Comparison of ENCODE assay signal across 36 cellular contexts in the genomic region with DNA sequence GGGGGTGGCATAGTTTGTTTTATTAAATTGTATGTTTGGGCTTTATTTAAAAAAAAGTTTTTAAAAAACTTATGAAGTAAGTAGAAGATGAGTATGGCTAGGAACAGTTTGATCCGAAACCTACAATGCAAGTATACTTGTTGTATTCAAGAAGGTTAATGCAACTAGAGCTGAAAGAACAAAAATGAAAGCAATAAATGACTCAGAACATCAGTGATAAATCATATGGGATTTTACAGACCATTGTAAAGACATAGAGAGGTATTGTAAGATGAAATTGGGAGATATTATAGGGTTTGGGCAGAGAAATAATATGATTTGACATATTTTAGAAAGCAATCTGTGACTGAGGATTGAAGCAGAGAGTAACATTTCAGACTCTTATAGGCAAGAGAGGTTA.
"Had no signal": no experiment of that assay in that cellular context is flagged by ENCODE, and none has a peak within 500 bp of the region (broad histone marks: within the 10 kb centered on the region; RNA-seq: fewer than 3 reads in every experiment).

No MANE protein-coding gene starts in this region.

- H3K4me3 Mint-ChIP-seq: activated B cell treated with CpG ODN at 0.5 μM for 24 hours; activated CD4-positive, alpha-beta memory T cell treated with anti-CD3 and anti-CD28 coated beads for 36 hours; activated CD4-positive, alpha-beta T cell treated with anti-CD3 and anti-CD28 coated beads, Interleukin-2, amount 10 ng/mL, durations not matched to agents 7 days and 5 days; activated CD8-positive, alpha-beta T cell treated with anti-CD3 and anti-CD28 coated beads for 36 hours; activated naive CD4-positive, alpha-beta T cell treated with anti-CD3 and anti-CD28 coated beads, Interleukin-2, amount 10 ng/mL, durations not matched to agents 7 days and 5 days; activated naive CD4-positive, alpha-beta T cell treated with anti-CD3 and anti-CD28 coated beads, Interleukin-2, amount 50 U/mL, for 24 hours; activated naive CD8-positive, alpha-beta T cell; activated naive CD8-positive, alpha-beta T cell treated with anti-CD3 and anti-CD28 coated beads, Interleukin-2, amount 10 ng/mL, durations not matched to agents 7 days and 5 days; activated naive CD8-positive, alpha-beta T cell treated with anti-CD3 and anti-CD28 coated beads, Interleukin-2, amount 50 U/mL, for 24 hours; brain; central memory CD8-positive, alpha-beta T cell; T-helper 1 cell treated with Interleukin-12 subunit alpha and Interleukin-12 subunit beta and Interleukin-4 antibody, amounts not matched to agents 30 μg/mL and 1 μg/mL, for 36 hours; T-helper 2 cell treated with Interferon-gamma antibody and Interleukin-4, amounts not matched to agents 5 μg/mL and 100 μg/mL, for 36 hours had no signal

- H3K4me3 ChIP-seq: ascending aorta, cardiac muscle cell, colonic mucosa had no signal

- H3K27me3 ChIP-seq: ascending aorta, cardiac muscle cell, colonic mucosa had no signal

- H3K4me1 ChIP-seq: ascending aorta, colonic mucosa had no signal

- H3K4me1 Mint-ChIP-seq: activated B cell treated with CpG ODN at 0.5 μM for 24 hours; activated CD4-positive, alpha-beta T cell treated with anti-CD3 and anti-CD28 coated beads, Interleukin-2, amount 10 ng/mL, durations not matched to agents 7 days and 5 days; activated naive CD4-positive, alpha-beta T cell treated with anti-CD3 and anti-CD28 coated beads, Interleukin-2, amount 10 ng/mL, durations not matched to agents 7 days and 5 days; activated naive CD4-positive, alpha-beta T cell treated with anti-CD3 and anti-CD28 coated beads, Interleukin-2, amount 50 U/mL, for 24 hours; activated naive CD8-positive, alpha-beta T cell treated with anti-CD3 and anti-CD28 coated beads, Interleukin-2, amount 10 ng/mL, durations not matched to agents 7 days and 5 days; activated naive CD8-positive, alpha-beta T cell treated with anti-CD3 and anti-CD28 coated beads, Interleukin-2, amount 50 U/mL, for 24 hours; brain; central memory CD8-positive, alpha-beta T cell had no signal

- ATAC-seq: activated CD8-positive, alpha-beta T cell treated with anti-CD3 and anti-CD28 coated beads for 36 hours; activated naive CD8-positive, alpha-beta T cell treated with anti-CD3 and anti-CD28 coated beads, Interleukin-2, amount 50 U/mL, for 24 hours had no signal

- H3K9me3 ChIP-seq: colonic mucosa had no signal

- H3K36me3 Mint-ChIP-seq: activated CD4-positive, alpha-beta memory T cell treated with anti-CD3 and anti-CD28 coated beads for 36 hours; activated naive CD4-positive, alpha-beta T cell treated with anti-CD3 and anti-CD28 coated beads, Interleukin-2, amount 10 ng/mL, durations not matched to agents 7 days and 5 days; activated naive CD4-positive, alpha-beta T cell treated with anti-CD3 and anti-CD28 coated beads, Interleukin-2, amount 50 U/mL, for 24 hours; activated naive CD8-positive, alpha-beta T cell treated with anti-CD3 and anti-CD28 coated beads, Interleukin-2, amount 10 ng/mL, durations not matched to agents 7 days and 5 days; brain had no signal

- H3K36me3 ChIP-seq: ascending aorta, cardiac muscle cell, colonic mucosa had no signal

- H3K9me3 Mint-ChIP-seq: activated naive CD4-positive, alpha-beta T cell treated with anti-CD3 and anti-CD28 coated beads, Interleukin-2, amount 50 U/mL, for 24 hours; T-helper 1 cell treated with Interleukin-12 subunit alpha and Interleukin-12 subunit beta and Interleukin-4 antibody, amounts not matched to agents 30 μg/mL and 1 μg/mL, for 36 hours had no signal

- H3K27ac ChIP-seq: ascending aorta, cardiac muscle cell, colonic mucosa, VCaP had no signal

- DNase-seq: activated B cell treated with CpG ODN at 0.5 μM for 24 hours; activated CD4-positive, alpha-beta memory T cell treated with anti-CD3 and anti-CD28 coated beads for 36 hours; activated CD4-positive, alpha-beta T cell treated with anti-CD3 and anti-CD28 coated beads for 48 hours; activated CD4-positive, alpha-beta T cell treated with anti-CD3 and anti-CD28 coated beads, Interleukin-2, amount 10 ng/mL, durations not matched to agents 7 days and 5 days; activated CD4-positive, alpha-beta T cell treated with anti-CD3 and anti-CD28 coated beads, Interleukin-2, amount 50 U/mL, for 4 hours; activated CD4-positive, CD25-positive, alpha-beta regulatory T cell treated with anti-CD3 and anti-CD28 coated beads, Interleukin-2, amount 50 U/mL, for 72 hours; activated CD8-positive, alpha-beta memory T cell treated with anti-CD3 and anti-CD28 coated beads, Interleukin-2, amount 50 U/mL, for 4 hours; activated CD8-positive, alpha-beta T cell treated with anti-CD3 and anti-CD28 coated beads for 36 hours; activated effector memory CD4-positive, alpha-beta T cell treated with Interleukin-2 at 50 U/mL for 16 hours; activated gamma-delta T cell; activated naive CD4-positive, alpha-beta T cell treated with anti-CD3 and anti-CD28 coated beads, Interleukin-2, amount 10 ng/mL, durations not matched to agents 7 days and 5 days; activated naive CD4-positive, alpha-beta T cell treated with Interleukin-2 at 50 U/mL for 16 hours; activated naive CD8-positive, alpha-beta T cell treated with anti-CD3 and anti-CD28 coated beads, Interleukin-2, amount 10 ng/mL, durations not matched to agents 7 days and 5 days; activated naive CD8-positive, alpha-beta T cell treated with anti-CD3 and anti-CD28 coated beads, Interleukin-2, amount 50 U/mL, for 24 hours; activated T-cell treated with anti-CD3 and anti-CD28 coated beads for 4 hours; activated T-cell treated with anti-CD3 and anti-CD28 coated beads, Interleukin-2, amount 50 U/mL, for 1 hour; activated T-cell treated with anti-CD3 and anti-CD28 coated beads, Interleukin-2, amount 50 U/mL, for 48 hours; amygdala; anterior cingulate cortex; caudate nucleus; cerebellar nuclear complex; colonic mucosa; T-helper 2 cell; T-helper 9 cell had no signal

- H3K27me3 Mint-ChIP-seq: activated B cell treated with CpG ODN at 0.5 μM for 24 hours; activated CD4-positive, alpha-beta memory T cell treated with anti-CD3 and anti-CD28 coated beads for 36 hours; activated CD4-positive, alpha-beta T cell treated with anti-CD3 and anti-CD28 coated beads, Interleukin-2, amount 10 ng/mL, durations not matched to agents 7 days and 5 days; activated CD8-positive, alpha-beta T cell treated with anti-CD3 and anti-CD28 coated beads for 36 hours; activated naive CD4-positive, alpha-beta T cell treated with anti-CD3 and anti-CD28 coated beads, Interleukin-2, amount 10 ng/mL, durations not matched to agents 7 days and 5 days; activated naive CD4-positive, alpha-beta T cell treated with anti-CD3 and anti-CD28 coated beads, Interleukin-2, amount 50 U/mL, for 24 hours; activated naive CD8-positive, alpha-beta T cell; activated naive CD8-positive, alpha-beta T cell treated with anti-CD3 and anti-CD28 coated beads, Interleukin-2, amount 10 ng/mL, durations not matched to agents 7 days and 5 days; activated naive CD8-positive, alpha-beta T cell treated with anti-CD3 and anti-CD28 coated beads, Interleukin-2, amount 50 U/mL, for 24 hours; brain; central memory CD8-positive, alpha-beta T cell had no signal

- FAIRE-seq: bronchial epithelial cell, TTC549 had no signal

- H3K27ac Mint-ChIP-seq: activated B cell treated with CpG ODN at 0.5 μM for 24 hours; activated CD4-positive, alpha-beta memory T cell treated with anti-CD3 and anti-CD28 coated beads for 36 hours; activated CD4-positive, alpha-beta T cell treated with anti-CD3 and anti-CD28 coated beads, Interleukin-2, amount 10 ng/mL, durations not matched to agents 7 days and 5 days; activated CD8-positive, alpha-beta T cell treated with anti-CD3 and anti-CD28 coated beads for 36 hours; activated naive CD4-positive, alpha-beta T cell treated with anti-CD3 and anti-CD28 coated beads, Interleukin-2, amount 10 ng/mL, durations not matched to agents 7 days and 5 days; activated naive CD4-positive, alpha-beta T cell treated with anti-CD3 and anti-CD28 coated beads, Interleukin-2, amount 50 U/mL, for 24 hours; activated naive CD8-positive, alpha-beta T cell; activated naive CD8-positive, alpha-beta T cell treated with anti-CD3 and anti-CD28 coated beads, Interleukin-2, amount 10 ng/mL, durations not matched to agents 7 days and 5 days; activated naive CD8-positive, alpha-beta T cell treated with anti-CD3 and anti-CD28 coated beads, Interleukin-2, amount 50 U/mL, for 24 hours; activated T-helper 2 cell treated with anti-CD3 and anti-CD28 coated beads, Interferon-gamma antibody, Interleukin-2, Interleukin-4, amounts not matched to agents 10 μg/mL and 5 μg/mL and 100 μg/mL, durations not matched to agents 14 hours and 24 hours and 36 hours; brain; T-helper 1 cell treated with Interleukin-12 subunit alpha and Interleukin-12 subunit beta and Interleukin-4 antibody, amounts not matched to agents 30 μg/mL and 1 μg/mL, for 36 hours; T-helper 2 cell treated with Interferon-gamma antibody and Interleukin-4, amounts not matched to agents 5 μg/mL and 100 μg/mL, for 36 hours had no signal
